Comparison of ENCODE assay signal across 2 cellular contexts in genomic region chr12:6778571-6779550, GRCh38.
TF ChIP-seq lines count a peak whose summit lies in the region.

No MANE protein-coding gene starts in this region.

TF ChIP-seq in IMR-90, 13 proteins besides CTCF, POLR2A, EP300 and RAD21:
- no peak for TF ChIP-seq CEBPB (IDR thresholded peaks at IDR 0.05; ENCODE audit: low read depth, low read length)
- no peak for TF ChIP-seq CHD1 (IDR thresholded peaks at IDR 0.05; ENCODE audit: low read depth, low read length)
- TF ChIP-seq MXI1 (IDR thresholded peaks at IDR 0.05; ENCODE audit: borderline replicate concordance, low read depth, low read length) = peak; percentile 74; the same call in 1 of the 2 replicates
- TF ChIP-seq ELK1 (IDR thresholded peaks at IDR 0.05; ENCODE audit: borderline replicate concordance, low read depth, low read length) = no peak
- no peak for TF ChIP-seq RCOR1 (IDR thresholded peaks at IDR 0.05; ENCODE audit: insufficient replicate concordance, low read length)
- TF ChIP-seq FOS (IDR thresholded peaks at IDR 0.05; ENCODE audit: low read depth, low read length) = no peak
- TF ChIP-seq SMC3 (IDR thresholded peaks at IDR 0.05; ENCODE audit: low read depth, low read length) = peak; percentile 95
- peak; percentile 85 for TF ChIP-seq MAZ (IDR thresholded peaks at IDR 0.05; ENCODE audit: borderline replicate concordance, low read depth, low read length)
- no peak for TF ChIP-seq NFE2L2 (IDR thresholded peaks at IDR 0.05; ENCODE audit: low read depth, low read length)
- no peak for TF ChIP-seq RFX5 (IDR thresholded peaks at IDR 0.05; ENCODE audit: low read depth, low read length)
- TF ChIP-seq USF2 (IDR thresholded peaks at IDR 0.05; ENCODE audit: low read depth, low read length) = peak; percentile 12; the same call in 1 of the 2 replicates
- peak; percentile 90 for TF ChIP-seq BHLHE40 (IDR thresholded peaks at IDR 0.05; ENCODE audit: low read depth, low read length)
- TF ChIP-seq MAFK (IDR thresholded peaks at IDR 0.05; ENCODE audit: low read depth, low read length) = no peak
TF ChIP-seq in IMR-90: peak in this region for 5.

TF ChIP-seq in endothelial cell of umbilical vein, 7 proteins besides CTCF, POLR2A, EP300 and RAD21:
- TF ChIP-seq GATA2 (IDR thresholded peaks at IDR 0.05; ENCODE audit: insufficient read depth, insufficient read length, low read depth, low read length) (no peak), MAX (IDR thresholded peaks at IDR 0.05; ENCODE audit: insufficient read depth, insufficient read length) (peak; percentile 53), POLR2AphosphoS5 (IDR thresholded peaks at IDR 0.05; ENCODE audit: insufficient read depth, low read depth, low read length) (peak; percentile 65)
